ENCODE assay signal across 8 cellular contexts in genomic region chr2:135984199-135985017, GRCh38. TPM values are rescaled to one million over a fixed set of nuclear protein-coding genes. Genes with fewer than 3 reads are reported as not detected.
DNase-seq lines count a peak whose midpoint lies in the region; ATAC-seq and TF ChIP-seq lines count a peak whose summit lies in the region.

No MANE protein-coding gene starts in this region.

- peaks cover 36 to 67% (median 66%) of the 10 kb centered on the region in 3 donors for H3K4me1 Mint-ChIP-seq in CD8-positive, alpha-beta memory T cell

- H3K36me3 Mint-ChIP-seq in CD8-positive, alpha-beta memory T cell: peaks cover 0 to 43% (median 2%) of the 10 kb centered on the region in 3 donors

- peaks cover 0 to 2% (median 0%) of the 10 kb centered on the region in 5 donors for H3K9me3 Mint-ChIP-seq in CD8-positive, alpha-beta memory T cell

- no peak for TF ChIP-seq POLR2A in body of pancreas (IDR thresholded peaks at IDR 0.05)

- ATAC-seq in GM21367 (IDR thresholded peaks at IDR 0.05; ENCODE audit: unreplicated experiment) (peak; percentile 28), body of pancreas (peak; percentile 3), sciatic nerve (no peak)

- peak overlapping the region; percentile 90 to 100 (median 99) for H3K27ac Mint-ChIP-seq in CD8-positive, alpha-beta memory T cell

- H3K9me3 ChIP-seq in CD8-positive, alpha-beta memory T cell (ENCODE audit: low read length): no peaks in the 10 kb centered on the region
- H3K9me3 ChIP-seq in body of pancreas: no peaks in the 10 kb centered on the region
- H3K9me3 ChIP-seq in mesodermal cell (ENCODE audit: control insufficient read depth, low read length): no peaks in the 10 kb centered on the region

- CTCF ChIA-PET in CD8-positive, alpha-beta memory T cell (lab: Charles Lee): interaction anchor here (0.8 to 1.4 kb wide), 4 partner anchors 8 to 400 kb away, joined by 3 to 7 read pairs (median 4); no protein-coding TSS in a partner anchor

- peak overlapping the region; percentile 95 for H3K27ac ChIP-seq in CD8-positive, alpha-beta memory T cell (ENCODE audit: low read depth, low read length)
- H3K27ac ChIP-seq in body of pancreas (peak overlapping the region; percentile 82 to 98 (median 91)), mesodermal cell (ENCODE audit: low read depth, low read length, severe bottlenecking) (peak overlapping the region; percentile 85)

- peaks cover 7% of the 10 kb centered on the region for H3K36me3 ChIP-seq in CD8-positive, alpha-beta memory T cell (ENCODE audit: insufficient read depth, low read length)
- H3K36me3 ChIP-seq in body of pancreas (replicated peaks in 1 of 2; ENCODE audit: insufficient read depth in 1 of 2, low read depth in 2 of 2) (no peaks in the 10 kb centered on the region), mesodermal cell (ENCODE audit: control insufficient read depth, insufficient read depth, low read length) (peaks cover 32% of the 10 kb centered on the region)

- peak overlapping the region; percentile 57 for H3K4me3 ChIP-seq in CD8-positive, alpha-beta memory T cell (ENCODE audit: low read length)
- H3K4me3 ChIP-seq in body of pancreas (peak overlapping the region; percentile 71 to 89), mesodermal cell (ENCODE audit: extremely low read depth, insufficient read depth, low read length, poor library complexity, severe bottlenecking) (peak overlapping the region; percentile 93)

- POLR2A ChIA-PET in CD8-positive, alpha-beta memory T cell (lab: Charles Lee): interaction anchor here (0.8 to 1.1 kb wide), 2 partner anchors 147 to 343 kb away, joined by 3 read pairs; no protein-coding TSS in a partner anchor

- DNase-seq in CD8-positive, alpha-beta memory T cell: no peak
- DNase-seq in HPDE6-E6E7 (ENCODE audit: extremely low spot score) (peak; percentile 11), body of pancreas (no peak), NCI-H2081 (lab: John Stamatoyannopoulos, UW) (no peak), sciatic nerve (ENCODE audit: low spot score) (no peak), HT-29 (ENCODE audit: low spot score) (no peak)

- peaks cover 30% of the 10 kb centered on the region for H3K4me1 ChIP-seq in CD8-positive, alpha-beta memory T cell (ENCODE audit: insufficient read depth, low read length)
- H3K4me1 ChIP-seq in body of pancreas: peaks cover 16% of the 10 kb centered on the region
- H3K4me1 ChIP-seq in mesodermal cell (ENCODE audit: control insufficient read depth, insufficient read depth, low read length, poor library complexity, severe bottlenecking): no peaks in the 10 kb centered on the region

- no peaks in the 10 kb centered on the region for H3K27me3 ChIP-seq in CD8-positive, alpha-beta memory T cell (ENCODE audit: insufficient read depth, low read length, poor library complexity, severe bottlenecking)
- H3K27me3 ChIP-seq in body of pancreas: no peaks in the 10 kb centered on the region

- WGBS in body of pancreas, 2 donors: 4 to 7% methylated on average over 6 of the region's 6 CpGs
- 0% methylated on average over 3 of the region's 6 CpGs; no CpG with 5 or more reads in 1 of the 2 experiments for WGBS in mesodermal cell (ENCODE audit: insufficient coverage in 2 of 2), 2 experiments

- no peaks in the 10 kb centered on the region for H3K27me3 Mint-ChIP-seq in CD8-positive, alpha-beta memory T cell

- TF ChIP-seq CTCF in body of pancreas (IDR thresholded peaks at IDR 0.05): no peak

- intact Hi-C loops in body of pancreas (cut with DNase I) (no loop called here), sciatic nerve (cut with DNase I) (no loop called here)

- peak overlapping the region; percentile 95 to 98 (median 98) for H3K4me3 Mint-ChIP-seq in CD8-positive, alpha-beta memory T cell

RNA-seq across cellular contexts. Expression of gene DARS1, which starts 1.0 kb away (rescaled TPM):
- total RNA-seq in CD8-positive, alpha-beta memory T cell: 100 to 1,000 TPM; 143 to 146 TPM
- polyA plus RNA-seq in CD8-positive, alpha-beta memory T cell: 102 TPM
- 10 to 100 TPM; 22.1 to 29.3 TPM for total RNA-seq in body of pancreas
- polyA plus RNA-seq in mesodermal cell (2013, experiment 1 of 2): 73.5 TPM
- polyA plus RNA-seq in mesodermal cell (2013, experiment 2 of 2): 77.3 TPM
- total RNA-seq in sciatic nerve: 71.1 TPM
- total RNA-seq in HT-29 (2014; rRNA removed; shearing (Covaris generic)): 20.5 and 29.6 TPM in 2 replicates
